In genomic region chrX:44495091-44495490, GRCh38 we compare ENCODE assay signal across 27 cellular contexts.
"Had no signal": no experiment of that assay in that cellular context is flagged by ENCODE, and none has a peak within 500 bp of the region (broad histone marks: within the 10 kb centered on the region; RNA-seq: fewer than 3 reads in every experiment).

No MANE protein-coding gene starts in this region.

- ATAC-seq: stimulated activated effector memory CD8-positive, alpha-beta T cell treated with anti-CD3 and anti-CD28 coated beads, Interleukin-12 subunit alpha, Interleukin-12 subunit beta, amount 100 ng/mL, for 72 hours; stimulated activated memory B cell treated with anti-CD40 and anti-IgM and Interleukin-4, amounts not matched to agents 10 μg/mL and 1 μg/mL and 100 μg/mL, for 72 hours; stimulated activated naive B cell treated with anti-CD40 and anti-IgM and Interleukin-4, amounts not matched to agents 10 μg/mL and 1 μg/mL and 100 μg/mL, for 72 hours; stimulated activated naive CD8-positive, alpha-beta T cell treated with anti-CD3 and anti-CD28 coated beads, Interleukin-15, amount 100 ng/mL, for 72 hours; stimulated activated naive CD8-positive, alpha-beta T cell treated with anti-CD3 and anti-CD28 coated beads, Interleukin-15, Interleukin-2, amounts not matched to agents 100 U/mL and 50 U/mL, for 24 hours; upper lobe of right lung had no signal

- H3K27ac ChIP-seq: stomach, suprapubic skin, testis, thoracic aorta, thyroid gland, tibial artery, tibial nerve, transverse colon, upper lobe of left lung, upper lobe of right lung, uterus, vagina had no signal

- DNase-seq: stimulated activated CD4-positive, alpha-beta T cell treated with anti-CD3 and anti-CD28 coated beads, Interleukin-2, amount 100 ng/mL, for 48 hours; stimulated activated CD4-positive, alpha-beta T cell treated with anti-CD3 and anti-CD28 coated beads, Interleukin-4, amount 100 ng/mL, for 1 hour; stimulated activated CD4-positive, alpha-beta T cell treated with anti-CD3 and anti-CD28 coated beads, Interleukin-4, amount 100 ng/mL, for 24 hours; stimulated activated CD4-positive, alpha-beta T cell treated with anti-CD3 and anti-CD28 coated beads, Interleukin-4, amount 100 ng/mL, for 4 hours; stimulated activated CD8-positive, alpha-beta memory T cell treated with anti-CD3 and anti-CD28 coated beads, Interleukin-4, amount 100 ng/mL, for 48 hours; stimulated activated naive B cell treated with anti-CD40 and anti-IgM and Interleukin-4, amounts not matched to agents 10 μg/mL and 1 μg/mL and 100 μg/mL, for 72 hours; stimulated activated naive CD4-positive, alpha-beta T cell; stimulated activated naive CD4-positive, alpha-beta T cell treated with Interleukin-2 at 50 U/mL for 16 hours; stimulated activated naive CD8-positive, alpha-beta T cell treated with anti-CD3 and anti-CD28 coated beads, Interleukin-15, amount 100 ng/mL, for 72 hours; stimulated activated naive CD8-positive, alpha-beta T cell treated with anti-CD3 and anti-CD28 coated beads, Interleukin-15, Interleukin-2, amounts not matched to agents 100 U/mL and 50 U/mL, for 24 hours; stomach; substantia nigra; testis; thyroid gland; tibial artery; transverse colon; trophoblast cell; upper lobe of left lung; upper lobe of right lung; uterus had no signal

- FAIRE-seq: urothelium cell line had no signal

- H3K9me3 ChIP-seq: suprapubic skin, testis, thoracic aorta, thyroid gland, tibial artery, tibial nerve, transverse colon, upper lobe of left lung, upper lobe of right lung, uterus, vagina had no signal

- H3K27me3 ChIP-seq: stomach, suprapubic skin, testis, thyroid gland, tibial artery, tibial nerve, transverse colon, upper lobe of left lung, upper lobe of right lung, vagina had no signal

- H3K36me3 ChIP-seq: stomach, suprapubic skin, thoracic aorta, thyroid gland, tibial artery, tibial nerve, transverse colon, upper lobe of left lung, upper lobe of right lung, uterus, vagina had no signal

- H3K4me3 ChIP-seq: stomach, suprapubic skin, testis, thoracic aorta, thyroid gland, tibial artery, tibial nerve, transverse colon, upper lobe of left lung, upper lobe of right lung, uterus, vagina had no signal

- H3K4me1 ChIP-seq: stomach, suprapubic skin, testis, thyroid gland, tibial artery, tibial nerve, transverse colon, upper lobe of left lung, upper lobe of right lung, uterus, vagina had no signal
